8 cellular contexts compared by ENCODE assay signal in the genomic region with DNA sequence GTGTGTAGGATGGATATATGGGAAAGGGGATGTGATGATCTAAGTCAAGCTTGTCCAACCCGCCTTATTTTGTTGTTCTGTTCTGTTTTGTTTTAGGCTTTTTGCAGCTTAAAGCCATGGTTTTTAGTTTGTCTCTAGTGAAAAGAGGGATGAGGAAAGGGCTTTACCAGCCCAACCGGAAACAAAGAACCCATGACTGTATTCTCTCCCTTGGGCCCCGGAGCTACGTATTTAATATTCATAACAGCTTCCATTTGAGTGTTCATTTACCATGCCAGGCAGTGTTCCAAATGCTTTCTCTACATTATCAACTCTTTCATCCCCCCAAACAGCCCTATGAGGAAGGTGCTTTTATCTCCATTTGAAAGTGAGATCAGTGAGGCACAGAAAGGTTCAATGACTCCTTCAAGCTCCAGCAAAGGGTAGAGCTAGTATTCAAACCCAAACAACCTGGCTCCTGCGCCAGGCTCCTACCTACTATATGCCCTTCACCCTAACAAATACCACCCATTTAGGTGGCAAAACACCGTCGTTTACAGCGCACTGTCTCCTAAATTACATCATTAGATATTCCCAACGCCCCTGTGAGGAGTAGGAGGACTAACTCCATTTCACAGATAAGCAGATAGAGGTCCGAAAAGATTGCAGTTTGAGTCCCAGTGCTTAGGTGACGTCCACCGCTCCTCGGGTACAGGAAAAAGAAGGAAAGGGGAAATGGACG. TPM values are rescaled to one million over a fixed set of nuclear protein-coding genes. Genes with fewer than 3 reads are reported as not detected.
A peak's percentile ranks its signal among the peaks of the same experiment; 100 is the strongest.
DNase-seq lines count a peak whose midpoint lies in the region; ATAC-seq and TF ChIP-seq lines count a peak whose summit lies in the region.

No MANE protein-coding gene starts in this region.

- H3K79me2 ChIP-seq in OCI-LY7 (ENCODE audit: insufficient read depth, low read depth, low read length): peaks cover 60% of the 10 kb centered on the region

- H3K27ac Mint-ChIP-seq in mesothelial cell of epicardium: peak overlapping the region; percentile 91

- H3K27me3 ChIP-seq in heart left ventricle: no peaks in the 10 kb centered on the region
- H3K27me3 ChIP-seq in colonic mucosa: no peaks in the 10 kb centered on the region
- no peaks in the 10 kb centered on the region for H3K27me3 ChIP-seq in vagina

- peaks cover 4% of the 10 kb centered on the region for H3K36me3 Mint-ChIP-seq in mesothelial cell of epicardium

- TF ChIP-seq CTCF in heart left ventricle (IDR thresholded peaks at IDR 0.05) (no peak), OCI-LY7 (conservative IDR thresholded peaks at IDR 0.05; ENCODE audit: low read length) (no peak), colonic mucosa (IDR thresholded peaks at IDR 0.05) (no peak), mesothelial cell of epicardium (IDR thresholded peaks at IDR 0.05; ENCODE audit: unreplicated experiment) (no peak), vagina (IDR thresholded peaks at IDR 0.05) (no peak)

- TF ChIP-seq POLR2A in heart left ventricle (IDR thresholded peaks at IDR 0.05) (no peak), vagina (IDR thresholded peaks at IDR 0.05) (no peak)

- POLR2A ChIA-PET in OCI-LY7 (lab: Charles Lee): interaction anchor here (0.6 to 5.0 kb wide), 16 partner anchors 9 to 1112 kb away, joined by 3 to 45 read pairs (median 4); partner anchors contain the start of genes GCSAM and GTPBP8

- peak overlapping the region; percentile 90 for H3K4me3 Mint-ChIP-seq in mesothelial cell of epicardium

- peaks cover 24% of the 10 kb centered on the region for H3K4me1 Mint-ChIP-seq in mesothelial cell of epicardium

- H3K9me2 ChIP-seq in OCI-LY7 (ENCODE audit: insufficient read depth, low read length): no peaks in the 10 kb centered on the region

- H3K36me3 ChIP-seq in heart left ventricle (peaks cover 0 to 41% (median 36%) of the 10 kb centered on the region in 9 donors), OCI-LY7 (ENCODE audit: insufficient read depth, low read length) (peaks cover 38% of the 10 kb centered on the region), colonic mucosa (peaks cover 2% of the 10 kb centered on the region), vagina (peaks cover 0 to 15% of the 10 kb centered on the region in 2 donors)

- peak overlapping the region; percentile 40 to 98 (median 81) for H3K4me3 ChIP-seq in heart left ventricle
- H3K4me3 ChIP-seq in OCI-LY7 (ENCODE audit: low read depth, low read length, poor library complexity, severe bottlenecking): peak overlapping the region; percentile 79
- peak overlapping the region; percentile 64 for H3K4me3 ChIP-seq in colonic mucosa
- peak overlapping the region; percentile 77 to 81 for H3K4me3 ChIP-seq in vagina

- peak in 2 of 5 donors; percentile 9 to 22 for DNase-seq in heart left ventricle
- no peak for DNase-seq in left cardiac atrium
- DNase-seq in OCI-LY7 (ENCODE audit: low spot score): peak; percentile 21
- no peak for DNase-seq in colonic mucosa
- no peak for DNase-seq in mesothelial cell of epicardium (ENCODE audit: low spot score in 2 of 2, unreplicated experiment in 2 of 2)
- no peak for DNase-seq in vagina (ENCODE audit: extremely low spot score in 2 of 2)
- no peak for DNase-seq in DMS153 (lab: John Stamatoyannopoulos, UW)
- no peak for DNase-seq in GM19240 (ENCODE audit: insufficient read length, low spot score)

- ATAC-seq in heart left ventricle: no peak
- ATAC-seq in left cardiac atrium: no peak

- BruUV-seq in OCI-LY7 (replicated peaks; lab: Mats Ljungman, UMichigan): no TSS peak

- peak overlapping the region; percentile 87 to 94 for H3K9ac ChIP-seq in colonic mucosa (ENCODE audit: low read depth in 2 of 2, low read length in 2 of 2)

- H4K20me1 ChIP-seq in OCI-LY7 (ENCODE audit: insufficient read depth, low read length): no peaks in the 10 kb centered on the region

- H3K9me3 ChIP-seq in heart left ventricle (no peaks in the 10 kb centered on the region), OCI-LY7 (ENCODE audit: low read length) (no peaks in the 10 kb centered on the region), colonic mucosa (no peaks in the 10 kb centered on the region), vagina (no peaks in the 10 kb centered on the region)

- peak overlapping the region; percentile 79 to 99 (median 96) for H3K27ac ChIP-seq in heart left ventricle
- peak overlapping the region; percentile 76 for H3K27ac ChIP-seq in OCI-LY7 (ENCODE audit: low read depth, low read length, poor library complexity, severe bottlenecking)
- H3K27ac ChIP-seq in colonic mucosa: peak overlapping the region; percentile 85
- peak overlapping the region; percentile 87 for H3K27ac ChIP-seq in vagina

- H3K4me1 ChIP-seq in heart left ventricle (peaks cover 0 to 38% (median 21%) of the 10 kb centered on the region in 12 donors), OCI-LY7 (ENCODE audit: insufficient read depth, low read length, poor library complexity, severe bottlenecking) (peaks cover 26% of the 10 kb centered on the region), colonic mucosa (no peaks in the 10 kb centered on the region), vagina (peaks cover 27% of the 10 kb centered on the region)

- WGBS in heart left ventricle, 4 donors: 8 to 11% (median 9%) methylated on average over 14 of the region's 14 CpGs

- H3K4me2 ChIP-seq in OCI-LY7 (ENCODE audit: low read length): peak overlapping the region; percentile 71

- intact Hi-C loops in heart left ventricle (cut with DNase I): loop anchor here in 2 of 10 donors (1.0 to 10.0 kb wide), 2 partner anchors 28 to 454 kb away; partner anchors contain the start of genes ATG3 (in 1 of the 2), GTPBP8 (in 1 of the 2) and SLC35A5 (in 1 of the 2)
- intact Hi-C loops in left cardiac atrium (cut with DNase I): no loop called here
- intact Hi-C loops in OCI-LY7 (cut with micrococcal nuclease; ENCODE audit: unreplicated experiment): loop anchor here (1.0 to 5.0 kb wide), 3 partner anchors 28 to 728 kb away; partner anchors contain the start of genes ATG3, ATP6V1A, GTPBP8 and NAA50
- intact Hi-C loops in colonic mucosa (cut with DNase I): no loop called here
- intact Hi-C loops in vagina (cut with DNase I): no loop called here

- no peaks in the 10 kb centered on the region for H3K27me3 Mint-ChIP-seq in mesothelial cell of epicardium (ENCODE audit: low read depth)

- H3K9me3 Mint-ChIP-seq in mesothelial cell of epicardium: peaks cover 2% of the 10 kb centered on the region

- CTCF ChIA-PET in OCI-LY7 (lab: Charles Lee; ENCODE audit: unreplicated experiment): interaction anchor here (0.6 to 1.3 kb wide), 3 partner anchors 9 to 284 kb away, joined by 3 to 6 read pairs (median 4); no protein-coding TSS in a partner anchor

- H2AFZ ChIP-seq in OCI-LY7 (ENCODE audit: low read length): peak overlapping the region; percentile 97

RNA-seq across cellular contexts. Expression of gene GTPBP8, which starts 27.8 kb away (rescaled TPM):
- 10 to 100 TPM; 17.3 to 52.2 (median 24.6) TPM for total RNA-seq in heart left ventricle
- 10 to 100 TPM in 1 of 2 donors, 1 to 10 TPM in 1; 9.8 to 24.3 TPM for polyA plus RNA-seq in heart left ventricle
- total RNA-seq in left cardiac atrium: 10 to 100 TPM; 14.3 to 15.9 TPM
- 17.6 and 23.8 TPM in 2 replicates for total RNA-seq in OCI-LY7 (2014; rRNA removed; shearing (Covaris generic))
- 20.3 and 21.9 TPM in 2 replicates for total RNA-seq in OCI-LY7 (2022)
- 10 to 100 TPM; 17.0 to 17.2 TPM for total RNA-seq in colonic mucosa
- total RNA-seq in mesothelial cell of epicardium: 24.8 to 29.6 TPM (median 29.1 TPM) in 3 replicates
- total RNA-seq in vagina: 19.2 TPM

RNA-seq across cellular contexts. Expression of gene CD200R1, which starts 43.7 kb away (rescaled TPM):
- total RNA-seq in heart left ventricle (1 to 10 TPM in 3 of 9 donors, under 1 TPM in 6; 0.23 to 4.6 (median 0.70) TPM), left cardiac atrium (1 to 10 TPM; 1.1 to 2.9 TPM), OCI-LY7 (2022) (0.17 and 0.25 TPM in 2 replicates), colonic mucosa (1 to 10 TPM in 1 of 2 donors, under 1 TPM in 1; 0.84 to 1.1 TPM), mesothelial cell of epicardium (0.86 to 1.8 TPM (median 1.3 TPM) in 3 replicates), vagina (0.49 TPM)
- polyA plus RNA-seq in heart left ventricle: under 1 TPM; 0.08 to 0.19 TPM
- total RNA-seq in OCI-LY7 (2014; rRNA removed; shearing (Covaris generic)): 0.18 TPM in 1 of 2 replicates, not detected in the other
